Comparison of ENCODE assay signal across 1 cellular context in genomic region chr12:111585619-111586135, GRCh38.
TF ChIP-seq lines count a peak whose summit lies in the region.

No MANE protein-coding gene starts in this region.

TF ChIP-seq in K562, 482 proteins besides CTCF, POLR2A, EP300 and RAD21 (continued from another document):
- TF ChIP-seq ZBTB2 (IDR thresholded peaks at IDR 0.05) (no peak), CLOCK (CRISPR knock-in tag; IDR thresholded peaks at IDR 0.05; ENCODE audit: borderline replicate concordance) (no peak), GABPB1 (CRISPR knock-in tag; IDR thresholded peaks at IDR 0.05) (no peak), POLR2G (IDR thresholded peaks at IDR 0.05; ENCODE audit: low read depth, low read length) (no peak), HIVEP1 (CRISPR knock-in tag; IDR thresholded peaks at IDR 0.05) (no peak), ATF7 (IDR thresholded peaks at IDR 0.05) (no peak), ZFX (CRISPR knock-in tag; IDR thresholded peaks at IDR 0.05) (no peak), NR2C2 (CRISPR knock-in tag; IDR thresholded peaks at IDR 0.05) (no peak), NR2C2 (tag; IDR thresholded peaks at IDR 0.05) (no peak), POLR3G (IDR thresholded peaks at IDR 0.05; ENCODE audit: extremely low read depth, insufficient read length, insufficient replicate concordance) (no peak), POLR2B (IDR thresholded peaks at IDR 0.05; ENCODE audit: low read depth, partially characterized antibody) (no peak), NFE2 (IDR thresholded peaks at IDR 0.05; ENCODE audit: low read depth) (peak; percentile 32; the same call in 1 of the 2 replicates), RBM25 (IDR thresholded peaks at IDR 0.05; ENCODE audit: low read depth, low read length, severe bottlenecking) (no peak), L3MBTL2 (IDR thresholded peaks at IDR 0.05) (peak; percentile 16; the same call in 1 of the 2 replicates), SRSF7 (optimal IDR thresholded peaks at IDR 0.05; ENCODE audit: low read depth, low read length) (no peak), CEBPB (tag; IDR thresholded peaks at IDR 0.05) (peak; percentile 65)
- TF ChIP-seq, protein P1, sequence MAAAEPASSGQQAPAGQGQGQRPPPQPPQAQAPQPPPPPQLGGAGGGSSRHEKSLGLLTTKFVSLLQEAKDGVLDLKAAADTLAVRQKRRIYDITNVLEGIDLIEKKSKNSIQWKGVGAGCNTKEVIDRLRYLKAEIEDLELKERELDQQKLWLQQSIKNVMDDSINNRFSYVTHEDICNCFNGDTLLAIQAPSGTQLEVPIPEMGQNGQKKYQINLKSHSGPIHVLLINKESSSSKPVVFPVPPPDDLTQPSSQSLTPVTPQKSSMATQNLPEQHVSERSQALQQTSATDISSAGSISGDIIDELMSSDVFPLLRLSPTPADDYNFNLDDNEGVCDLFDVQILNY (CRISPR knock-in tag; IDR thresholded peaks at IDR 0.05): no peak
- TF ChIP-seq, protein P2, sequence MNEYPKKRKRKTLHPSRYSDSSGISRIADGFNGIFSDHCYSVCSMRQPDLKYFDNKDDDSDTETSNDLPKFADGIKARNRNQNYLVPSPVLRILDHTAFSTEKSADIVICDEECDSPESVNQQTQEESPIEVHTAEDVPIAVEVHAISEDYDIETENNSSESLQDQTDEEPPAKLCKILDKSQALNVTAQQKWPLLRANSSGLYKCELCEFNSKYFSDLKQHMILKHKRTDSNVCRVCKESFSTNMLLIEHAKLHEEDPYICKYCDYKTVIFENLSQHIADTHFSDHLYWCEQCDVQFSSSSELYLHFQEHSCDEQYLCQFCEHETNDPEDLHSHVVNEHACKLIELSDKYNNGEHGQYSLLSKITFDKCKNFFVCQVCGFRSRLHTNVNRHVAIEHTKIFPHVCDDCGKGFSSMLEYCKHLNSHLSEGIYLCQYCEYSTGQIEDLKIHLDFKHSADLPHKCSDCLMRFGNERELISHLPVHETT (CRISPR knock-in tag; conservative IDR thresholded peaks at IDR 0.05 in 1 of 2, IDR thresholded peaks at IDR 0.05 in 1 of 2): no peak
